8 cellular contexts compared by ENCODE assay signal in genomic region chr20:23350007-23350854, GRCh38. TPM values are rescaled to one million over a fixed set of nuclear protein-coding genes. Genes with fewer than 3 reads are reported as not detected.
A peak's percentile ranks its signal among the peaks of the same experiment; 100 is the strongest.
DNase-seq lines count a peak whose midpoint lies in the region; ATAC-seq lines count a peak whose summit lies in the region.

TSS of gene NXT1 (plus strand) at chr20:23350791. CDS start at chr20:23354042, 3,251 bp downstream.

- H3K27ac ChIP-seq in temporal lobe (ENCODE audit: low read depth, low read length), result peak within 1 kb of the TSS; percentile 96

- peak within 1 kb of the TSS; percentile 100 for H3K27ac Mint-ChIP-seq in activated naive CD4-positive, alpha-beta T cell treated with anti-CD3 and anti-CD28 coated beads, Interleukin-2, amount 50 U/mL, for 72 hours

- DNase-seq in NCI-H1092 treated with DMSO at 0.1 percent for 48 hours (lab: John Stamatoyannopoulos, UW), result peak; percentile 94
- peak; percentile 91 for DNase-seq in SKM-1 (lab: John Stamatoyannopoulos, UW; ENCODE audit: unreplicated experiment)
- DNase-seq in activated naive CD4-positive, alpha-beta T cell treated with anti-CD3 and anti-CD28 coated beads, Interleukin-2, amount 50 U/mL, for 72 hours (ENCODE audit: low spot score in 2 of 2), result peak; percentile 97 to 98
- DNase-seq in globus pallidus (ENCODE audit: low spot score), result peak; percentile 98
- DNase-seq in occipital lobe (lab: John Stamatoyannopoulos, UW), result peak; percentile 96

- H3K4me3 ChIP-seq in GM08714 (ENCODE audit: low read length), result peak within 1 kb of the TSS; percentile 85

- no peaks in the 10 kb centered on the region for H3K9me3 Mint-ChIP-seq in activated naive CD4-positive, alpha-beta T cell treated with anti-CD3 and anti-CD28 coated beads, Interleukin-2, amount 50 U/mL, for 72 hours

- peak; percentile 85 for ATAC-seq in HG02610 (IDR thresholded peaks at IDR 0.05; ENCODE audit: unreplicated experiment)
- ATAC-seq in activated naive CD4-positive, alpha-beta T cell treated with anti-CD3 and anti-CD28 coated beads, Interleukin-2, amount 50 U/mL, for 72 hours, result peak; percentile 90 to 92

- peaks cover 6 to 14% of the 10 kb centered on the region in 2 donors for H3K36me3 Mint-ChIP-seq in activated naive CD4-positive, alpha-beta T cell treated with anti-CD3 and anti-CD28 coated beads, Interleukin-2, amount 50 U/mL, for 72 hours

RNA-seq across cellular contexts. Expression of gene NXT1, which starts in this region (rescaled TPM):
- 10 to 100 TPM; 37.0 to 45.9 TPM for total RNA-seq in activated naive CD4-positive, alpha-beta T cell treated with anti-CD3 and anti-CD28 coated beads, Interleukin-2, amount 50 U/mL, for 72 hours
- total RNA-seq in occipital lobe (23.6 TPM), temporal lobe (10.1 TPM)

Comparison
In these comparisons a context has a peak if more than half of its experiments do, and no peak if none do; other contexts are left out.
1. Peak in every context shown above with its lines: DNase-seq, ATAC-seq, H3K4me3 ChIP-seq and H3K27ac ChIP-seq.